In genomic region chr5:136249678-136250266, GRCh38 we compare ENCODE assay signal across 8 cellular contexts. TPM values are rescaled to one million over a fixed set of nuclear protein-coding genes. Genes with fewer than 3 reads are reported as not detected.
DNase-seq lines count a peak whose midpoint lies in the region; ATAC-seq, FAIRE-seq and TF ChIP-seq lines count a peak whose summit lies in the region.

No MANE protein-coding gene starts in this region.

- peak; percentile 46 for FAIRE-seq in keratinocyte (lab: Jason Lieb, UNC)

- CTCF ChIA-PET in MCF 10A (lab: Yijun Ruan, JAX): interaction anchor here (0.5 to 5.8 kb wide), 80 partner anchors 10 to 1370 kb away, joined by 3 to 136 read pairs (median 4); partner anchors contain the start of gene TRPC7

- H3K27ac Mint-ChIP-seq in MCF 10A (ENCODE audit: low read depth, unreplicated experiment): no peak overlapping the region

- H4K20me1 ChIP-seq in keratinocyte (ENCODE audit: control insufficient read depth, extremely low read depth, insufficient read depth, low read length): no peaks in the 10 kb centered on the region

- no peak overlapping the region for H3K4me3 Mint-ChIP-seq in MCF 10A (ENCODE audit: unreplicated experiment)

- no peak overlapping the region for H2AFZ ChIP-seq in keratinocyte (ENCODE audit: control insufficient read depth, low read length)

- H3K4me1 ChIP-seq in keratinocyte (ENCODE audit: control insufficient read depth, extremely low read depth, insufficient read depth, low read length) (no peaks in the 10 kb centered on the region), thyroid gland (no peaks in the 10 kb centered on the region)

- no TSS peak for BruUV-seq in MCF 10A (replicated peaks; lab: Mats Ljungman, UMichigan)

- H3K4me3 ChIP-seq in keratinocyte (ENCODE audit: control insufficient read depth in 2 of 3, extremely low read depth in 1 of 3, insufficient read depth in 2 of 3, low read depth in 1 of 3, low read length in 3 of 3) (no peak overlapping the region), thyroid gland (replicated peaks in 1 of 3) (no peak overlapping the region)

- H3K27ac ChIP-seq in keratinocyte (ENCODE audit: control insufficient read depth, insufficient read depth, low read length) (no peak overlapping the region), thyroid gland (no peak overlapping the region)

- H3K9me1 ChIP-seq in keratinocyte (ENCODE audit: control insufficient read depth, extremely low read depth, insufficient read depth, low read length): no peaks in the 10 kb centered on the region

- H3K9me3 ChIP-seq in keratinocyte (ENCODE audit: control insufficient read depth, low read depth, low read length) (no peaks in the 10 kb centered on the region), thyroid gland (no peaks in the 10 kb centered on the region)

- no peaks in the 10 kb centered on the region for H3K9me3 Mint-ChIP-seq in MCF 10A (ENCODE audit: unreplicated experiment)

- DNase-seq in ELR (ENCODE audit: low read depth) (peak; percentile 70), NCI-H69 (lab: John Stamatoyannopoulos, UW) (peak; percentile 73), MCF 10A (ENCODE audit: unreplicated experiment) (peak; percentile 75), keratinocyte (ENCODE audit: low read depth, low spot score) (no peak), thyroid gland (peak; percentile 69 to 79)
- no peak for DNase-seq in activated naive CD4-positive, alpha-beta T cell treated with anti-CD3 and anti-CD28 coated beads, Interleukin-2, amount 50 U/mL, for 16 hours

- no peak overlapping the region for H3K9ac ChIP-seq in keratinocyte (ENCODE audit: control insufficient read depth, extremely low read depth, insufficient read depth, low read length)

- no peaks in the 10 kb centered on the region for H3K36me3 ChIP-seq in keratinocyte (ENCODE audit: control insufficient read depth in 2 of 2, extremely low read depth in 1 of 2, insufficient read depth in 2 of 2, low read length in 2 of 2)
- no peaks in the 10 kb centered on the region for H3K36me3 ChIP-seq in thyroid gland

- no peak overlapping the region for H3K4me2 ChIP-seq in keratinocyte (ENCODE audit: control insufficient read depth, extremely low read depth, insufficient read depth, low read depth, low read length)

- H3K27me3 Mint-ChIP-seq in MCF 10A (ENCODE audit: insufficient read depth, unreplicated experiment): peaks cover 41% of the 10 kb centered on the region

- peaks cover 11% of the 10 kb centered on the region for H3K4me1 Mint-ChIP-seq in MCF 10A (ENCODE audit: insufficient read depth, unreplicated experiment)

- TF ChIP-seq CTCF in MCF 10A (IDR thresholded peaks at IDR 0.05; ENCODE audit: unreplicated experiment): peak; percentile 99
- peak; percentile 89 to 94 (median 91) for TF ChIP-seq CTCF in keratinocyte (optimal IDR thresholded peaks at IDR 0.05 in 1 of 3, IDR thresholded peaks at IDR 0.05 in 1 of 3, conservative IDR thresholded peaks at IDR 0.05 in 1 of 3; ENCODE audit: extremely low read depth in 1 of 3, insufficient read depth in 2 of 3, low read length in 3 of 3)
- peak; percentile 36 to 89 (median 77) for TF ChIP-seq CTCF in thyroid gland (IDR thresholded peaks at IDR 0.05)

- no peaks in the 10 kb centered on the region for H3K36me3 Mint-ChIP-seq in MCF 10A (ENCODE audit: insufficient read depth, unreplicated experiment)

- H3K79me2 ChIP-seq in keratinocyte (ENCODE audit: control insufficient read depth, insufficient read depth, low read length): no peaks in the 10 kb centered on the region

- ATAC-seq in HG02884 (IDR thresholded peaks at IDR 0.05; ENCODE audit: unreplicated experiment) (peak; percentile 59), GM18858 (IDR thresholded peaks at IDR 0.05; ENCODE audit: unreplicated experiment) (no peak)

- POLR2A ChIA-PET in MCF 10A (lab: Yijun Ruan, JAX): interaction anchor here (0.7 to 0.8 kb wide), 3 partner anchors 37 to 1119 kb away, joined by 3 read pairs; no protein-coding TSS in a partner anchor

- WGBS in thyroid gland, 2 donors: 1 to 5% methylated on average over 5 of the region's 5 CpGs

- no peak for TF ChIP-seq POLR2A in thyroid gland (IDR thresholded peaks at IDR 0.05)

- dilution Hi-C loops in keratinocyte (cut with MboI; ENCODE audit: extremely low pct_ligation_motif_present, low sequenced_read_pairs): no loop called here

- intact Hi-C loops in MCF 10A (cut with micrococcal nuclease) (loop anchor here (1.0 to 5.0 kb wide), 5 partner anchors 118 to 973 kb away; partner anchors contain the start of gene TRPC7), thyroid gland (cut with DNase I) (loop anchor here (5.0 to 10.0 kb wide), 2 partner anchors 175 to 523 kb away; no protein-coding TSS in a partner anchor)

- H3K27me3 ChIP-seq in keratinocyte (ENCODE audit: control insufficient read depth, extremely low read depth, insufficient read depth, low read length): no peaks in the 10 kb centered on the region
- H3K27me3 ChIP-seq in thyroid gland: no peaks in the 10 kb centered on the region

RNA-seq across cellular contexts. Expression of gene SMIM32, which starts 56.8 kb away (rescaled TPM):
- total RNA-seq in MCF 10A (2022) (not detected in 2 replicates), thyroid gland (under 1 TPM in 1 of 4 donors, not detected in 3; 0.44 TPM)
- not detected in 3 replicates for polyA plus RNA-seq in keratinocyte
- polyA plus RNA-seq in keratinocyte (2011; ENCODE audit: low read depth): not detected
- polyA plus RNA-seq in keratinocyte (2011; cell fraction: cytosol; rRNA removed): not detected in 2 replicates
- not detected in 2 replicates for polyA plus RNA-seq in keratinocyte (2011; cell fraction: nucleus; rRNA removed)
- polyA plus RNA-seq in keratinocyte (2012; ENCODE audit: low replicate concordance): not detected in 2 replicates
- not detected in 3 replicates for polyA minus RNA-seq in keratinocyte
- not detected for polyA minus RNA-seq in keratinocyte (2011; cell fraction: cytosol; rRNA and poly(A)+ RNA removed)
- polyA minus RNA-seq in keratinocyte (2011; cell fraction: nucleus; rRNA and poly(A)+ RNA removed): not detected in 2 replicates

Comparison
In these comparisons a context has a peak if more than half of its experiments do, and no peak if none do; other contexts are left out.
1. DNase-seq: peak in ELR (single experiment), NCI-H69 (single experiment), MCF 10A (single experiment) and thyroid gland (2 of 2); none in keratinocyte (single experiment) and activated naive CD4-positive, alpha-beta T cell treated with anti-CD3 and anti-CD28 coated beads, Interleukin-2, amount 50 U/mL, for 16 hours (single experiment).
2. Peak in every context shown above with its lines, with median percentiles within 50 percentile points of each other: CTCF ChIP-seq.